Comparison of ENCODE assay signal across 8 cellular contexts in genomic region chr19:18203408-18203862, GRCh38. TPM values are rescaled to one million over a fixed set of nuclear protein-coding genes. Genes with fewer than 3 reads are reported as not detected.
DNase-seq lines count a peak whose midpoint lies in the region; ATAC-seq and TF ChIP-seq lines count a peak whose summit lies in the region.

No MANE protein-coding gene starts in this region.

- H3K27ac ChIP-seq in SJSA1 (no peak overlapping the region), duodenal mucosa (ENCODE audit: low read depth, low read length) (peak overlapping the region; percentile 31), thyroid gland (peak overlapping the region in 2 of 3 donors; percentile 38 to 39)

- H3K9me3 ChIP-seq in SJSA1 (replicated peaks) (no peaks in the 10 kb centered on the region), duodenal mucosa (ENCODE audit: control insufficient read depth in 1 of 2, low read length in 2 of 2) (no peaks in the 10 kb centered on the region), mononuclear cell (ENCODE audit: low read depth, low read length) (no peaks in the 10 kb centered on the region), thyroid gland (no peaks in the 10 kb centered on the region)

- H3K4me1 ChIP-seq in SJSA1 (replicated peaks) (peaks cover 23% of the 10 kb centered on the region), duodenal mucosa (ENCODE audit: control insufficient read depth in 1 of 2, insufficient read depth in 2 of 2, low read length in 2 of 2) (peaks cover 7 to 13% of the 10 kb centered on the region in 2 donors), mononuclear cell (ENCODE audit: insufficient read depth, low read length) (peaks cover 28% of the 10 kb centered on the region), thyroid gland (peaks cover 17 to 19% of the 10 kb centered on the region in 2 donors)

- H3K4me3 ChIP-seq in SJSA1 (peak overlapping the region; percentile 45), duodenal mucosa (ENCODE audit: low read depth in 1 of 2, low read length in 2 of 2) (peak overlapping the region; percentile 84 to 92), mononuclear cell (ENCODE audit: low read length) (peak overlapping the region; percentile 56), thyroid gland (replicated peaks in 1 of 3) (peak overlapping the region; percentile 40 to 72 (median 44))

- intact Hi-C loops in thyroid gland (cut with DNase I), result loop anchor here (5.0 to 10.0 kb wide), 2 partner anchors 41 to 211 kb away; partner anchors contain the start of gene SSBP4

- DNase-seq in AG08396 (ENCODE audit: low spot score) (peak; percentile 22), SJSA1 (ENCODE audit: low read depth in 1 of 2, low spot score in 2 of 2) (no peak), thyroid gland (peak in 1 of 2 donors; percentile 47), H4 (ENCODE audit: low spot score) (no peak), kidney glomerular epithelial cell (lab: John Stamatoyannopoulos, UW) (no peak)

- no peak for TF ChIP-seq POLR2A in thyroid gland (IDR thresholded peaks at IDR 0.05)

- no peaks in the 10 kb centered on the region for H3K27me3 ChIP-seq in SJSA1 (replicated peaks)
- H3K27me3 ChIP-seq in duodenal mucosa (ENCODE audit: control insufficient read depth in 1 of 2, insufficient read depth in 2 of 2, low read length in 2 of 2), result no peaks in the 10 kb centered on the region
- H3K27me3 ChIP-seq in mononuclear cell (ENCODE audit: insufficient read depth, low read length), result no peaks in the 10 kb centered on the region
- no peaks in the 10 kb centered on the region for H3K27me3 ChIP-seq in thyroid gland

- WGBS in thyroid gland, 2 donors, result 0% methylated on average over 6 to 13 of the region's 38 CpGs

- peak overlapping the region; percentile 59 to 64 for H3K9ac ChIP-seq in duodenal mucosa (ENCODE audit: low read depth in 1 of 2, low read length in 2 of 2)

- TF ChIP-seq CTCF in thyroid gland (IDR thresholded peaks at IDR 0.05), result no peak

- H3K36me3 ChIP-seq in SJSA1 (no peaks in the 10 kb centered on the region), duodenal mucosa (ENCODE audit: control insufficient read depth in 1 of 2, insufficient read depth in 2 of 2, low read length in 2 of 2) (peaks cover 0 to 9% of the 10 kb centered on the region in 2 donors), thyroid gland (peaks cover 0 to 4% of the 10 kb centered on the region in 2 donors)

- ATAC-seq in GM19351 (IDR thresholded peaks at IDR 0.05; ENCODE audit: unreplicated experiment), result peak; percentile 6

RNA-seq across cellular contexts. Expression of gene RAB3A, which starts 0.4 kb away (rescaled TPM):
- 1.2 and 3.4 TPM in 2 replicates for total RNA-seq in SJSA1 (2014; rRNA removed; shearing (Covaris generic))
- total RNA-seq in mononuclear cell (3.8 TPM), thyroid gland (1 to 10 TPM in 2 of 4 donors, under 1 TPM in 1, not detected in 1; 0.40 to 2.5 (median 2.0) TPM)
- total RNA-seq in H4 (2014; rRNA removed; shearing (Covaris generic)), result 0.41 and 2.2 TPM in 2 replicates

RNA-seq across cellular contexts. Expression of gene MPV17L2, which starts 10.4 kb away (rescaled TPM):
- total RNA-seq in SJSA1 (2014; rRNA removed; shearing (Covaris generic)), result 42.3 and 52.0 TPM in 2 replicates
- 4.3 TPM for total RNA-seq in mononuclear cell
- total RNA-seq in thyroid gland, result 10 to 100 TPM in 3 of 4 donors, 1 to 10 TPM in 1; 4.7 to 57.7 (median 29.3) TPM
- 17.7 and 30.9 TPM in 2 replicates for total RNA-seq in H4 (2014; rRNA removed; shearing (Covaris generic))

RNA-seq across cellular contexts. Expression of gene PDE4C, which starts 22.8 kb away (rescaled TPM):
- not detected in 2 replicates for total RNA-seq in SJSA1 (2014; rRNA removed; shearing (Covaris generic))
- not detected for total RNA-seq in mononuclear cell
- total RNA-seq in thyroid gland, result 1 to 10 TPM in 1 of 4 donors, under 1 TPM in 2, not detected in 1; 0.27 to 1.4 (median 0.92) TPM
- total RNA-seq in H4 (2014; rRNA removed; shearing (Covaris generic)), result 0.06 TPM in 1 of 2 replicates, not detected in the other

RNA-seq across cellular contexts. Expression of gene IFI30, which starts 29.8 kb away (rescaled TPM):
- 2.7 TPM in 1 of 2 replicates, not detected in the other for total RNA-seq in SJSA1 (2014; rRNA removed; shearing (Covaris generic))
- total RNA-seq in mononuclear cell (769 TPM), thyroid gland (10 to 100 TPM; 36.3 to 58.4 (median 40.1) TPM)
- total RNA-seq in H4 (2014; rRNA removed; shearing (Covaris generic)), result 156 and 172 TPM in 2 replicates

RNA-seq across cellular contexts. Expression of gene PIK3R2, which starts 50.5 kb away (rescaled TPM):
- total RNA-seq in SJSA1 (2014; rRNA removed; shearing (Covaris generic)), result 24.2 and 35.0 TPM in 2 replicates
- total RNA-seq in mononuclear cell, result 3.7 TPM
- total RNA-seq in thyroid gland, result 10 to 100 TPM; 14.4 to 33.0 (median 19.8) TPM
- total RNA-seq in H4 (2014; rRNA removed; shearing (Covaris generic)), result 9.8 and 25.1 TPM in 2 replicates
